ENCODE assay signal across 11 cellular contexts in genomic region chr21:43921602-43921978, GRCh38. TPM values are rescaled to one million over a fixed set of nuclear protein-coding genes. Genes with fewer than 3 reads are reported as not detected.
DNase-seq lines count a peak whose midpoint lies in the region; ATAC-seq and TF ChIP-seq lines count a peak whose summit lies in the region.
"Had no signal": no experiment of that assay in that cellular context is flagged by ENCODE, and none has a peak within 500 bp of the region (broad histone marks: within the 10 kb centered on the region; RNA-seq: fewer than 3 reads in every experiment).

No MANE protein-coding gene starts in this region.

- H3K27ac Mint-ChIP-seq in Caco-2 (ENCODE audit: unreplicated experiment) (peak overlapping the region; percentile 86), mesothelial cell of epicardium (peak overlapping the region; percentile 75)

- H3K9me3 Mint-ChIP-seq in Caco-2 (ENCODE audit: unreplicated experiment) (peaks cover 10% of the 10 kb centered on the region), mesothelial cell of epicardium (no peaks in the 10 kb centered on the region)

- H3K4me3 ChIP-seq in Caco-2 (ENCODE audit: low read depth, low read length): no peak overlapping the region

- POLR2A ChIA-PET in Caco-2 (lab: Charles Lee): interaction anchor here (1.1 kb wide), 1 partner anchor 55 kb away, joined by 4 read pairs; no protein-coding TSS in a partner anchor

- H3K27me3 Mint-ChIP-seq in Caco-2 (ENCODE audit: insufficient read depth, unreplicated experiment) (no peaks in the 10 kb centered on the region), mesothelial cell of epicardium (ENCODE audit: low read depth) (no peaks in the 10 kb centered on the region)

- no peaks in the 10 kb centered on the region for H3K27me3 ChIP-seq in Caco-2 (replicated peaks; ENCODE audit: control insufficient read depth, insufficient read depth, low read length)

- peaks cover 60% of the 10 kb centered on the region for H3K4me1 ChIP-seq in Caco-2

- no TSS peak for BruUV-seq in Caco-2 (replicated peaks; lab: Mats Ljungman, UMichigan)

- peak in 1 of 2 experiments; percentile 31 for DNase-seq in Caco-2
- peak; percentile 37 for DNase-seq in NCI-H146 treated with DMSO at 0.1 percent for 48 hours (lab: John Stamatoyannopoulos, UW; ENCODE audit: unreplicated experiment)
- peak; percentile 22 for DNase-seq in activated effector memory CD4-positive, alpha-beta T cell treated with Interleukin-2 at 50 U/mL for 16 hours
- DNase-seq in mesothelial cell of epicardium (ENCODE audit: low spot score in 2 of 2, unreplicated experiment in 2 of 2): no peak
- no peak for DNase-seq in DMS153 treated with DMSO at 0.1 percent for 48 hours (lab: John Stamatoyannopoulos, UW; ENCODE audit: unreplicated experiment)
- DNase-seq: EL, NCI-H1930, T1000 had no signal

- TF ChIP-seq CTCF in Caco-2 (IDR thresholded peaks at IDR 0.05; ENCODE audit: insufficient read depth in 1 of 2, low read depth in 1 of 2, low read length in 1 of 2, severe bottlenecking in 1 of 2, unreplicated experiment in 1 of 2): no peak
- TF ChIP-seq CTCF in mesothelial cell of epicardium (IDR thresholded peaks at IDR 0.05; ENCODE audit: unreplicated experiment): no peak

- H3K4me1 Mint-ChIP-seq in Caco-2 (ENCODE audit: low read depth, unreplicated experiment) (peaks cover 28% of the 10 kb centered on the region), mesothelial cell of epicardium (peaks cover 20% of the 10 kb centered on the region)

- H3K4me3 Mint-ChIP-seq in Caco-2 (ENCODE audit: unreplicated experiment) (peak overlapping the region; percentile 15), mesothelial cell of epicardium (no peak overlapping the region)

- no peak for ATAC-seq in GM21529 (IDR thresholded peaks at IDR 0.05; ENCODE audit: unreplicated experiment)
- ATAC-seq in HG03025 (IDR thresholded peaks at IDR 0.05; ENCODE audit: low FRiP score, unreplicated experiment): no peak
- no peak for ATAC-seq in HG02642 (IDR thresholded peaks at IDR 0.05; ENCODE audit: poor library complexity, unreplicated experiment)

- no peaks in the 10 kb centered on the region for H3K36me3 ChIP-seq in Caco-2 (ENCODE audit: control insufficient read depth, insufficient read depth, low read length)

- H3K36me3 Mint-ChIP-seq in Caco-2 (ENCODE audit: insufficient read depth, unreplicated experiment): peaks cover 12% of the 10 kb centered on the region
- H3K36me3 Mint-ChIP-seq in mesothelial cell of epicardium: peaks cover 7% of the 10 kb centered on the region

- intact Hi-C loops in Caco-2 (cut with micrococcal nuclease; ENCODE audit: unreplicated experiment): loop anchor here (5.0 kb wide), 1 partner anchor 54 kb away; the partner anchor contains the start of gene AGPAT3

- CTCF ChIA-PET in Caco-2 (lab: Charles Lee): interaction anchor here (0.6 kb wide), 1 partner anchor 93 kb away, joined by 4 read pairs; no protein-coding TSS in a partner anchor

- H3K9me3 ChIP-seq in Caco-2: no peaks in the 10 kb centered on the region

RNA-seq across cellular contexts. Expression of gene AGPAT3, which starts 56.6 kb away (rescaled TPM):
- total RNA-seq in Caco-2 (2022): 61.8 and 65.5 TPM in 2 replicates
- total RNA-seq in mesothelial cell of epicardium: 69.6 to 71.0 TPM (median 71.0 TPM) in 3 replicates

Comparison
In these comparisons a context has a peak if more than half of its experiments do, and no peak if none do; other contexts are left out.
1. DNase-seq: peak in NCI-H146 treated with DMSO at 0.1 percent for 48 hours (single experiment) and activated effector memory CD4-positive, alpha-beta T cell treated with Interleukin-2 at 50 U/mL for 16 hours (single experiment); none in mesothelial cell of epicardium (0 of 2) and DMS153 treated with DMSO at 0.1 percent for 48 hours (single experiment).